Comparison of ENCODE assay signal across 8 cellular contexts in the genomic region with DNA sequence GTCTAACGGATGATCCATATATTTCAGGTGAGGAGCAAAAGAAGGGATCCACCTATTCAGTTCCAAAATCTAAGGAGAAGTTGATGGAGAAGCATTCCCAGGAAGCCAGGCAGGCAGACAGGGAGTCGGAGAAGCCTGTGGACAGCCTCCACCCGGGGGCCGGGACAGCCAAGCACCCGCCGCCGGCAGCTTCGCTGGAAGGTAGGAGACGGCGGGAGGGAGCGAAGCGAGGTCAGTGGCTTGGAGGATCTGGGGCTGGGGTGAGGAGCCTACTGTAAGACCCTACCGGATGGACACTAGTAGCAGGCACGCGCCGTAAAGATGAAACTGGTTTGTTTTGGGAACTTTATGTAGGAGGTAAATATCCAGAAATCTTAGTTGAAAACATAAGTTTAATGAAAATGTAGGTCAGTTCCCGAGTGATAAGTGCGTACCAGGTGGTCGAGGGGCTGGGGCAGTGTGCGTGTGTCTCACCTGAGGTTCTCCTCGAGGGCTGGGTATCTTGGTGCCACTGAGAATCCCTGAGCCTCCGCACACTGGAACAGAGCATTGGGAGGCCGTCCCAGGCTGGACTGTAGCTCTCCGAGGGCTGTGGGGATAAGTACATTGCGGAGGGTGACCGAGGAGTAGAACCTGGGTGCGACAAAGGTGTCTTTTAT. TPM values are rescaled to one million over a fixed set of nuclear protein-coding genes. Genes with fewer than 3 reads are reported as not detected.
A peak's percentile ranks its signal among the peaks of the same experiment; 100 is the strongest.
DNase-seq lines count a peak whose midpoint lies in the region; ATAC-seq and TF ChIP-seq lines count a peak whose summit lies in the region.

No MANE protein-coding gene starts in this region.

- H3K4me3 ChIP-seq in PC-9 (peak overlapping the region; percentile 93), muscle layer of colon (ENCODE audit: low read depth in 1 of 2, low read length in 2 of 2) (peak overlapping the region; percentile 97 to 99)
- H3K4me3 ChIP-seq in effector memory CD4-positive, alpha-beta T cell (ENCODE audit: insufficient read depth, low read depth, low read length, poor library complexity, severe bottlenecking) = peak overlapping the region; percentile 79

- H3K9me2 ChIP-seq in PC-9 (ENCODE audit: insufficient read depth) = no peaks in the 10 kb centered on the region

- H3K9ac ChIP-seq in muscle layer of colon (ENCODE audit: low read length) = peak overlapping the region; percentile 53

- CTCF ChIA-PET in PC-9 (lab: Charles Lee) = interaction anchor here (0.6 to 1.0 kb wide), 2 partner anchors 42 to 57 kb away, joined by 3 to 4 read pairs; no protein-coding TSS in a partner anchor

- BruUV-seq in PC-9 (replicated peaks; lab: Mats Ljungman, UMichigan) = no TSS peak

- peaks cover 9% of the 10 kb centered on the region; the same call in 1 of the 2 replicates for H3F3A ChIP-seq in PC-9 (ENCODE audit: insufficient read depth, low read depth)

- no peak for TF ChIP-seq CTCF in PC-9 (conservative IDR thresholded peaks at IDR 0.05)
- TF ChIP-seq CTCF in GM10266 (IDR thresholded peaks at IDR 0.05; ENCODE audit: control insufficient read depth, insufficient read depth, low read depth, missing control alignments) = no peak

- no peaks in the 10 kb centered on the region for H3K27me3 ChIP-seq in PC-9 (ENCODE audit: insufficient read depth, low read depth)
- H3K27me3 ChIP-seq in effector memory CD4-positive, alpha-beta T cell (replicated peaks; ENCODE audit: control insufficient read depth, insufficient read depth, low read length, poor library complexity, severe bottlenecking) = no peaks in the 10 kb centered on the region
- no peaks in the 10 kb centered on the region for H3K27me3 ChIP-seq in muscle layer of colon (ENCODE audit: control insufficient read depth in 1 of 2, insufficient read depth in 2 of 2, low read length in 2 of 2)

- peaks cover 62% of the 10 kb centered on the region for H3K79me2 ChIP-seq in PC-9 (ENCODE audit: low read depth)

- H3K4me1 ChIP-seq in PC-9 (replicated peaks; ENCODE audit: insufficient read depth) = peaks cover 18% of the 10 kb centered on the region
- peaks cover 16% of the 10 kb centered on the region for H3K4me1 ChIP-seq in effector memory CD4-positive, alpha-beta T cell (ENCODE audit: control insufficient read depth, insufficient read depth, low read length, poor library complexity, severe bottlenecking)
- peaks cover 13% of the 10 kb centered on the region for H3K4me1 ChIP-seq in muscle layer of colon (ENCODE audit: insufficient read depth, low read length)

- peak overlapping the region; percentile 81 for H3K4me2 ChIP-seq in PC-9

- H3K27ac ChIP-seq in PC-9 = no peak overlapping the region
- peak overlapping the region; percentile 78 for H3K27ac ChIP-seq in effector memory CD4-positive, alpha-beta T cell (ENCODE audit: insufficient read depth, low read length, poor library complexity, severe bottlenecking)
- peak overlapping the region; percentile 86 for H3K27ac ChIP-seq in muscle layer of colon (ENCODE audit: low read depth, low read length)

- no peak for ATAC-seq in HG02623 (IDR thresholded peaks at IDR 0.05; ENCODE audit: unreplicated experiment)

- H2AFZ ChIP-seq in PC-9 = peak overlapping the region; percentile 95

- H3K9me3 ChIP-seq in PC-9 (ENCODE audit: insufficient read depth, low read depth) (no peaks in the 10 kb centered on the region), muscle layer of colon (ENCODE audit: low read length) (no peaks in the 10 kb centered on the region)
- H3K9me3 ChIP-seq in effector memory CD4-positive, alpha-beta T cell (ENCODE audit: control insufficient read depth, low read length) = no peaks in the 10 kb centered on the region

- peaks cover 14% of the 10 kb centered on the region for H4K20me1 ChIP-seq in PC-9 (ENCODE audit: insufficient read depth)

- POLR2A ChIA-PET in PC-9 (lab: Charles Lee; ENCODE audit: unreplicated experiment) = interaction anchor here (0.6 kb wide), 1 partner anchor 319 kb away, joined by 4 read pairs; no protein-coding TSS in a partner anchor

- intact Hi-C loops in PC-9 (cut with micrococcal nuclease; ENCODE audit: unreplicated experiment) = no loop called here

- H3K36me3 ChIP-seq in PC-9 (ENCODE audit: low read depth) = 0 out of 2 replicates have a peak, but pooled peaks cover 12% of the 10 kb centered on the region
- H3K36me3 ChIP-seq in effector memory CD4-positive, alpha-beta T cell (ENCODE audit: control insufficient read depth, insufficient read depth, low read length) = no peaks in the 10 kb centered on the region
- peaks cover 6% of the 10 kb centered on the region for H3K36me3 ChIP-seq in muscle layer of colon (ENCODE audit: insufficient read depth, low read length)

- DNase-seq in activated CD8-positive, alpha-beta memory T cell treated with anti-CD3 and anti-CD28 coated beads, Interleukin-2, amount 50 U/mL, for 48 hours = peak; percentile 74
- DNase-seq in activated CD8-positive, alpha-beta memory T cell treated with anti-CD3 and anti-CD28 coated beads for 24 hours = no peak
- DNase-seq in PC-9 (no peak), NCI-H774 (lab: John Stamatoyannopoulos, UW) (no peak), GM10266 (ENCODE audit: extremely low spot score) (no peak)
- no peak for DNase-seq in effector memory CD4-positive, alpha-beta T cell

RNA-seq across cellular contexts. Expression of a gene that starts 0.7 kb away (rescaled TPM):
- 21.0 and 25.6 TPM in 2 replicates for total RNA-seq in PC-9 (2021)

RNA-seq across cellular contexts. Expression of a gene that starts 0.8 kb away (rescaled TPM):
- total RNA-seq in PC-9 (2021) = 151 and 237 TPM in 2 replicates

RNA-seq across cellular contexts. Expression of a gene that starts 28.1 kb away (rescaled TPM):
- total RNA-seq in PC-9 (2021) = 76.6 and 110 TPM in 2 replicates

RNA-seq across cellular contexts. Expression of a gene that starts 43.2 kb away (rescaled TPM):
- total RNA-seq in PC-9 (2021) = 15.3 and 23.8 TPM in 2 replicates

RNA-seq across cellular contexts. Expression of a gene that starts 44.9 kb away (rescaled TPM):
- total RNA-seq in PC-9 (2021) = not detected in 2 replicates
